Comparison of ENCODE assay signal across 8 cellular contexts in the genomic region with DNA sequence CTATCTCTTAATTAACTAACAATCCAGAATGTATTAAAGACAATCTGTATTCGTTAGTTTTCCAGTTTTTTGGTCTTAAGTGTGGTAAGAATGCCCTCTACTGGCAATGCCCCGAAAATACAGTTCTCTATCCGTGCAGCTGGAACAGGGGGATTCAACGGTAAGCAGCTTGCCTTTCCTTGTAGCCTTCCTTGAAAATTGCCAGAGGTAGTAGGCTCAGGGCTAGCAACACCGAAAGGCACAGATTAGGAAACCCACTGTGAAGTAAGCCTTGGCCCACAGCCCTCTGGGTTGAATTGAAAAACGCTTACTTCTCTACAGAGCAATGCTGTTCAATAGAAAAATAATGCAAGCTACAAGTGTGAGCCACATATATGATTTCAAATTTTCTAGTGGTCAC. TPM values are rescaled to one million over a fixed set of nuclear protein-coding genes. Genes with fewer than 3 reads are reported as not detected.
DNase-seq lines count a peak whose midpoint lies in the region; ATAC-seq and TF ChIP-seq lines count a peak whose summit lies in the region.

No MANE protein-coding gene starts in this region.

- no peak overlapping the region for H3K27ac ChIP-seq in Panc1 (ENCODE audit: low read length)

- intact Hi-C loops in Panc1 (cut with micrococcal nuclease; ENCODE audit: unreplicated experiment), result loop anchor here (1.0 to 10.0 kb wide), 2 partner anchors 97 to 425 kb away; no protein-coding TSS in a partner anchor

- in situ Hi-C loops in ACHN (cut with HindIII; ENCODE audit: low pct_ligation_motif_present, low pct_unique_long_range_greater_than_20kb, low sequenced_read_pairs) (loop anchor here (25.0 kb wide), 1 partner anchor 402 kb away; no protein-coding TSS in a partner anchor), KBM-7 (cut with MboI; ENCODE audit: low pct_unique_long_range_greater_than_20kb, low sequenced_read_pairs) (loop anchor here (25.0 kb wide), 1 partner anchor 427 kb away; no protein-coding TSS in a partner anchor), Panc1 (cut with HindIII; ENCODE audit: low pct_unique_long_range_greater_than_20kb, low sequenced_read_pairs) (no loop called here)

- H3K36me3 ChIP-seq in Panc1 (ENCODE audit: control insufficient read depth, insufficient read depth, low read length), result no peaks in the 10 kb centered on the region

- no peak overlapping the region for H3K4me3 ChIP-seq in Panc1 (ENCODE audit: low read depth in 2 of 2, low read length in 2 of 2)

- POLR2A ChIA-PET in Panc1 (lab: Charles Lee), result no interaction called here

- H3K9me3 ChIP-seq in Panc1 (ENCODE audit: control insufficient read depth, insufficient read depth, low read depth, low read length), result no peaks in the 10 kb centered on the region

- no peaks in the 10 kb centered on the region for H3K4me1 ChIP-seq in Panc1 (ENCODE audit: control insufficient read depth, insufficient read depth, low read length)

- peak; percentile 57 for DNase-seq in ACHN
- DNase-seq in KBM-7, result peak; percentile 79
- peak; percentile 61 for DNase-seq in Panc1 (ENCODE audit: low read depth, low spot score)
- peak; percentile 73 for DNase-seq in activated effector memory CD4-positive, alpha-beta T cell treated with anti-CD3 and anti-CD28 coated beads, Interleukin-2, amount 50 U/mL, for 16 hours
- peak; percentile 57 for DNase-seq in foreskin melanocyte
- DNase-seq in omental fat pad (ENCODE audit: low spot score), result no peak
- no peak for DNase-seq in mesenteric fat pad (ENCODE audit: low spot score)

- peak; percentile 67 for TF ChIP-seq CTCF in Panc1 (IDR thresholded peaks at IDR 0.05)
- TF ChIP-seq CTCF in omental fat pad (IDR thresholded peaks at IDR 0.05), result peak in 2 of 3 donors; percentile 8 to 12

- CTCF ChIA-PET in Panc1 (lab: Charles Lee), result interaction anchor here (0.5 to 1.2 kb wide), 9 partner anchors 9 to 394 kb away, joined by 3 to 9 read pairs (median 4); partner anchors contain the start of gene VPS4B

- H3K27me3 ChIP-seq in Panc1 (ENCODE audit: control insufficient read depth, insufficient read depth, low read length), result no peaks in the 10 kb centered on the region

- peak; percentile 59 for ATAC-seq in GM18498 (IDR thresholded peaks at IDR 0.05; ENCODE audit: unreplicated experiment)
- peak; percentile 78; the same call in 1 of the 2 replicates for ATAC-seq in Panc1
- ATAC-seq in omental fat pad (ENCODE audit: low FRiP score), result peak; percentile 72

- no TSS peak for BruUV-seq in Panc1 (replicated peaks; lab: Mats Ljungman, UMichigan)

RNA-seq across cellular contexts. Expression of gene VPS4B, which starts 17.1 kb away (rescaled TPM):
- total RNA-seq in Panc1 (2021; ENCODE audit: unreplicated experiment) (44.5 TPM), omental fat pad (10 to 100 TPM; 26.6 to 45.4 (median 30.7) TPM), mesenteric fat pad (47.9 TPM)
- 26.7 TPM for polyA plus RNA-seq in Panc1 (2012; ENCODE audit: insufficient read length)

RNA-seq across cellular contexts. Expression of gene SERPINB5, which starts 37.4 kb away (rescaled TPM):
- total RNA-seq in Panc1 (2021; ENCODE audit: unreplicated experiment), result not detected
- not detected for polyA plus RNA-seq in Panc1 (2012; ENCODE audit: insufficient read length)
- total RNA-seq in omental fat pad, result not detected
- total RNA-seq in mesenteric fat pad, result not detected

Comparison
In these comparisons a context has a peak if more than half of its experiments do, and no peak if none do; other contexts are left out.
1. DNase-seq: peak in ACHN (single experiment), KBM-7 (single experiment), Panc1 (single experiment), activated effector memory CD4-positive, alpha-beta T cell treated with anti-CD3 and anti-CD28 coated beads, Interleukin-2, amount 50 U/mL, for 16 hours (single experiment) and foreskin melanocyte (single experiment); none in omental fat pad (single experiment) and mesenteric fat pad (single experiment).
2. Peak in every context shown above with its lines, with median percentiles within 50 percentile points of each other: ATAC-seq.